ENCODE assay signal across 2 cellular contexts in genomic region chr6:158519761-158520160, GRCh38.
TF ChIP-seq lines count a peak whose summit lies in the region.

No MANE protein-coding gene starts in this region.

TF ChIP-seq in H1, 55 proteins besides CTCF, POLR2A, EP300 and RAD21 (continued from another document):
- TF ChIP-seq GTF2F1 (IDR thresholded peaks at IDR 0.05; ENCODE audit: borderline replicate concordance, low read depth, low read length) (no peak), RXRA (IDR thresholded peaks at IDR 0.05; ENCODE audit: insufficient read depth, low read depth, low read length) (no peak), EZH2 (IDR thresholded peaks at IDR 0.05; ENCODE audit: low read depth, low read length, severe bottlenecking) (no peak), ZNF274 (IDR thresholded peaks at IDR 0.05; ENCODE audit: borderline replicate concordance, extremely low read depth, low read length) (no peak), SUZ12 (IDR thresholded peaks at IDR 0.05; ENCODE audit: low read length) (no peak), CTBP2 (IDR thresholded peaks at IDR 0.05; ENCODE audit: borderline replicate concordance, insufficient read depth, insufficient read length, low read length) (no peak), CBX8 (IDR thresholded peaks at IDR 0.05; ENCODE audit: borderline replicate concordance, low read depth, low read length) (no peak), SP4 (IDR thresholded peaks at IDR 0.05; ENCODE audit: low read length) (no peak), POLR2AphosphoS5 (IDR thresholded peaks at IDR 0.05; ENCODE audit: low read depth, low read length) (no peak), TCF12 (IDR thresholded peaks at IDR 0.05; ENCODE audit: low read depth, low read length) (no peak), NRF1 (IDR thresholded peaks at IDR 0.05; ENCODE audit: low read depth, low read length) (no peak)

TF ChIP-seq in neural cell, 6 proteins besides CTCF, POLR2A, EP300 and RAD21 (continued from another document):
- TF ChIP-seq, protein P1, sequence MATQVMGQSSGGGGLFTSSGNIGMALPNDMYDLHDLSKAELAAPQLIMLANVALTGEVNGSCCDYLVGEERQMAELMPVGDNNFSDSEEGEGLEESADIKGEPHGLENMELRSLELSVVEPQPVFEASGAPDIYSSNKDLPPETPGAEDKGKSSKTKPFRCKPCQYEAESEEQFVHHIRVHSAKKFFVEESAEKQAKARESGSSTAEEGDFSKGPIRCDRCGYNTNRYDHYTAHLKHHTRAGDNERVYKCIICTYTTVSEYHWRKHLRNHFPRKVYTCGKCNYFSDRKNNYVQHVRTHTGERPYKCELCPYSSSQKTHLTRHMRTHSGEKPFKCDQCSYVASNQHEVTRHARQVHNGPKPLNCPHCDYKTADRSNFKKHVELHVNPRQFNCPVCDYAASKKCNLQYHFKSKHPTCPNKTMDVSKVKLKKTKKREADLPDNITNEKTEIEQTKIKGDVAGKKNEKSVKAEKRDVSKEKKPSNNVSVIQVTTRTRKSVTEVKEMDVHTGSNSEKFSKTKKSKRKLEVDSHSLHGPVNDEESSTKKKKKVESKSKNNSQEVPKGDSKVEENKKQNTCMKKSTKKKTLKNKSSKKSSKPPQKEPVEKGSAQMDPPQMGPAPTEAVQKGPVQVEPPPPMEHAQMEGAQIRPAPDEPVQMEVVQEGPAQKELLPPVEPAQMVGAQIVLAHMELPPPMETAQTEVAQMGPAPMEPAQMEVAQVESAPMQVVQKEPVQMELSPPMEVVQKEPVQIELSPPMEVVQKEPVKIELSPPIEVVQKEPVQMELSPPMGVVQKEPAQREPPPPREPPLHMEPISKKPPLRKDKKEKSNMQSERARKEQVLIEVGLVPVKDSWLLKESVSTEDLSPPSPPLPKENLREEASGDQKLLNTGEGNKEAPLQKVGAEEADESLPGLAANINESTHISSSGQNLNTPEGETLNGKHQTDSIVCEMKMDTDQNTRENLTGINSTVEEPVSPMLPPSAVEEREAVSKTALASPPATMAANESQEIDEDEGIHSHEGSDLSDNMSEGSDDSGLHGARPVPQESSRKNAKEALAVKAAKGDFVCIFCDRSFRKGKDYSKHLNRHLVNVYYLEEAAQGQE (IDR thresholded peaks at IDR 0.05; ENCODE audit: borderline replicate concordance) = no peak
- no peak for TF ChIP-seq MXI1 (conservative IDR thresholded peaks at IDR 0.05; ENCODE audit: poor library complexity, severe bottlenecking)
